9 cellular contexts compared by ENCODE assay signal in genomic region chr2:108855194-108855593, GRCh38.
DNase-seq lines count a peak whose midpoint lies in the region; ATAC-seq, FAIRE-seq and TF ChIP-seq lines count a peak whose summit lies in the region.
"Had no signal": no experiment of that assay in that cellular context is flagged by ENCODE, and none has a peak within 500 bp of the region (broad histone marks: within the 10 kb centered on the region; RNA-seq: fewer than 3 reads in every experiment).

No MANE protein-coding gene starts in this region.

- H3K4me2 ChIP-seq in A549: no peak overlapping the region

- peak; percentile 48 to 51 for TF ChIP-seq RAD21 in A549 (conservative IDR thresholded peaks at IDR 0.05 in 1 of 2, IDR thresholded peaks at IDR 0.05 in 1 of 2)

- no peak overlapping the region for H3K4me3 ChIP-seq in A549
- no peak overlapping the region for H3K4me3 ChIP-seq in Panc1 (ENCODE audit: low read depth in 2 of 2, low read length in 2 of 2)

- H3K9me3 ChIP-seq in A549: no peaks in the 10 kb centered on the region
- H3K9me3 ChIP-seq in Panc1 (ENCODE audit: control insufficient read depth, insufficient read depth, low read depth, low read length): no peaks in the 10 kb centered on the region

- no peak overlapping the region for H3K27ac ChIP-seq in A549
- no peak overlapping the region for H3K27ac ChIP-seq in Panc1 (ENCODE audit: low read length)
- no peak overlapping the region for H3K27ac ChIP-seq in foreskin keratinocyte
- no peak overlapping the region for H3K27ac ChIP-seq in substantia nigra (ENCODE audit: low read depth, low read length, poor library complexity, severe bottlenecking)

- ATAC-seq in A549 (peak; percentile 66 to 74; a peak in 3 of 6 replicates), GM18511 (IDR thresholded peaks at IDR 0.05; ENCODE audit: unreplicated experiment) (peak; percentile 65), Panc1 (0 out of 2 replicates have a peak, but pooled peaks have one; percentile 74), foreskin keratinocyte (peak; percentile 66), GM19023 (IDR thresholded peaks at IDR 0.05; ENCODE audit: unreplicated experiment) (no peak)

- no peaks in the 10 kb centered on the region for H3K4me1 ChIP-seq in A549
- H3K4me1 ChIP-seq in Panc1 (ENCODE audit: control insufficient read depth, insufficient read depth, low read length): peaks cover 3% of the 10 kb centered on the region; the same call in 1 of the 2 replicates
- H3K4me1 ChIP-seq in foreskin keratinocyte: no peaks in the 10 kb centered on the region

- 55% methylated on average over 1 of the region's 1 CpG for WGBS in A549 (ENCODE audit: missing lambda C conversion rate)

- no peaks in the 10 kb centered on the region; the same call in 1 of the 2 replicates for H3K36me3 ChIP-seq in Panc1 (ENCODE audit: control insufficient read depth, insufficient read depth, low read length)

- FAIRE-seq in A549 (lab: Jason Lieb, UNC): no peak

- TF ChIP-seq POLR2A in A549 (IDR thresholded peaks at IDR 0.05; ENCODE audit: low read length): no peak

- DNase-seq in A549 (ENCODE audit: low read depth in 1 of 2, low spot score in 1 of 2) (peak in 1 of 2 experiments; percentile 30), Panc1 (ENCODE audit: low read depth, low spot score) (no peak), foreskin keratinocyte (peak; percentile 23 to 43), substantia nigra (lab: John Stamatoyannopoulos, UW) (no peak), NCI-H1092 treated with DMSO at 0.1 percent for 48 hours (lab: John Stamatoyannopoulos, UW) (no peak), GM19240 (ENCODE audit: insufficient read length, low spot score) (no peak)
- DNase-seq: anterior cingulate cortex had no signal

- POLR2A ChIA-PET in A549 (lab: Yijun Ruan, JAX) (no interaction called here), Panc1 (lab: Charles Lee) (interaction anchor here (0.6 kb wide), 1 partner anchor 27 kb away, joined by 8 read pairs; no protein-coding TSS in a partner anchor)

- in situ Hi-C loops in Panc1 (cut with HindIII; ENCODE audit: low pct_unique_long_range_greater_than_20kb, low sequenced_read_pairs): no loop called here

- intact Hi-C loops in Panc1 (cut with micrococcal nuclease; ENCODE audit: unreplicated experiment): no loop called here

- TF ChIP-seq CTCF in A549 (IDR thresholded peaks at IDR 0.05): peak; percentile 53
- TF ChIP-seq CTCF in Panc1 (IDR thresholded peaks at IDR 0.05): peak; percentile 23; the same call in 1 of the 2 replicates
- TF ChIP-seq CTCF in foreskin keratinocyte (conservative IDR thresholded peaks at IDR 0.05): peak; percentile 69

- BruUV-seq in Panc1 (replicated peaks; lab: Mats Ljungman, UMichigan): no TSS peak

- TF ChIP-seq EP300 in A549 (IDR thresholded peaks at IDR 0.05): no peak

- no peaks in the 10 kb centered on the region for H3K27me3 ChIP-seq in Panc1 (ENCODE audit: control insufficient read depth, insufficient read depth, low read length)
- H3K27me3 ChIP-seq in foreskin keratinocyte: no peaks in the 10 kb centered on the region

- CTCF ChIA-PET in A549 (lab: Yijun Ruan, JAX): interaction anchor here (0.9 to 1.1 kb wide), 2 partner anchors 655 to 854 kb away, joined by 4 to 5 read pairs; no protein-coding TSS in a partner anchor
- CTCF ChIA-PET in Panc1 (lab: Charles Lee): no interaction called here

TF ChIP-seq in A549, 52 proteins besides CTCF, POLR2A, EP300 and RAD21:
- no peak for TF ChIP-seq JUNB (IDR thresholded peaks at IDR 0.05)
- TF ChIP-seq SMC3 (IDR thresholded peaks at IDR 0.05): peak; percentile 41; the same call in 1 of the 3 replicates

Comparison
In these comparisons a context has a peak if more than half of its experiments do, and no peak if none do; other contexts are left out.
1. DNase-seq: peak in foreskin keratinocyte (2 of 2); none in Panc1 (single experiment), substantia nigra (0 of 49), NCI-H1092 treated with DMSO at 0.1 percent for 48 hours (single experiment) and GM19240 (single experiment).
2. Peak in every context shown above with its lines, with median percentiles within 50 percentile points of each other: CTCF ChIP-seq.